17 cellular contexts compared by ENCODE assay signal in the genomic region with DNA sequence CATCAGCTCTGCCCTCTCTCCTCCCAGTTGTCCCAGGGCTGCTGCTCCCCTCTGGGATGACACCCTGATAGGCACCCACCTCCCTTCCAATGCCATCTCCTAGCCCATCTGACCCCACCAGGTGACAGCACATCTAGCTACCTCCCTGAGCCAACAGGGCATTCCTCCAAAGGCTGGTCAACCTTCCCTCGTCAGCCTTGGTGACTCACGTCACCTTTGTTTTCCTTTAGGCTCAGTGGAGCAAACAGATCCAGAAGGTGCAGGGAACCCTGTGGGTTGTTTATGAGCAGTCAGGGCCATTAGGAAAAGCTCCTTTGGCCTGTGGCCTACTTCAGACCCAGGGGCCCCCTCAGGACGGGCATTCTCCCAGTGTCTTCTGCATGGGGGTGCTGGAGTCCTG. TPM values are rescaled to one million over a fixed set of nuclear protein-coding genes. Genes with fewer than 3 reads are reported as not detected.
DNase-seq lines count a peak whose midpoint lies in the region; ATAC-seq and TF ChIP-seq lines count a peak whose summit lies in the region.
"Had no signal": no experiment of that assay in that cellular context is flagged by ENCODE, and none has a peak within 500 bp of the region (broad histone marks: within the 10 kb centered on the region; RNA-seq: fewer than 3 reads in every experiment).

No MANE protein-coding gene starts in this region.

- POLR2A ChIA-PET in HEK293 (lab: Yijun Ruan, JAX) = no interaction called here

- 60 to 95% (median 85%) methylated on average over 3 of the region's 3 CpGs for WGBS in spleen, 5 donors

- in situ Hi-C loops in KBM-7 (cut with MboI; ENCODE audit: low pct_unique_long_range_greater_than_20kb, low sequenced_read_pairs) = no loop called here

- no peak for ATAC-seq in GM18907 (IDR thresholded peaks at IDR 0.05; ENCODE audit: unreplicated experiment)
- ATAC-seq: activated CD4-positive, alpha-beta T cell treated with anti-CD3 and anti-CD28 coated beads for 36 hours; foreskin keratinocyte had no signal

- H3K9me3 ChIP-seq in HEK293 (ENCODE audit: control insufficient read depth, insufficient read depth, low read depth, low read length) (no peaks in the 10 kb centered on the region), adipocyte (ENCODE audit: control insufficient read depth, low read length) (no peaks in the 10 kb centered on the region), spleen (no peaks in the 10 kb centered on the region), left ventricle myocardium inferior (replicated peaks) (no peaks in the 10 kb centered on the region)

- H3K4me3 ChIP-seq in HEK293 (ENCODE audit: low read depth, low read length) = no peak overlapping the region
- peak overlapping the region; percentile 44 for H3K4me3 ChIP-seq in adipocyte (ENCODE audit: low read length)
- H3K4me3 ChIP-seq in spleen = no peak overlapping the region
- H3K4me3 ChIP-seq in left ventricle myocardium inferior = no peak overlapping the region

- TF ChIP-seq CTCF in HEK293 (tag by site-specific recombination; IDR thresholded peaks at IDR 0.05) (no peak), spleen (IDR thresholded peaks at IDR 0.05 in 8 of 11, conservative IDR thresholded peaks at IDR 0.05 in 3 of 11) (no peak), left ventricle myocardium inferior (IDR thresholded peaks at IDR 0.05; ENCODE audit: borderline replicate concordance) (no peak)

- H3K9ac ChIP-seq in adipocyte (ENCODE audit: low read length) = peak overlapping the region; percentile 73

- CTCF ChIA-PET in HEK293 (lab: Yijun Ruan, JAX) = interaction anchor here (1.1 to 9.4 kb wide), 4 partner anchors 41 to 139 kb away, joined by 3 to 143 read pairs (median 60); no protein-coding TSS in a partner anchor

- no peak for TF ChIP-seq POLR2A in spleen (IDR thresholded peaks at IDR 0.05)

- H3K27ac ChIP-seq in HEK293 (ENCODE audit: extremely low read depth, low read depth, low read length) = no peak overlapping the region
- peak overlapping the region; percentile 39 for H3K27ac ChIP-seq in layer of hippocampus (ENCODE audit: low read depth, low read length)
- H3K27ac ChIP-seq in spleen = peak overlapping the region in 3 of 8 donors; percentile 43 to 74 (median 48)
- no peak overlapping the region for H3K27ac ChIP-seq in left ventricle myocardium inferior (replicated peaks)
- H3K27ac ChIP-seq: foreskin keratinocyte had no signal

- H3K36me3 ChIP-seq in HEK293 (ENCODE audit: control insufficient read depth in 2 of 2, insufficient read depth in 1 of 2, low read length in 2 of 2) (peaks cover 0 to 6% of the 10 kb centered on the region in 2 experiments; a peak in 2 of 3 replicates), adipocyte (ENCODE audit: control insufficient read depth, insufficient read depth, low read length, severe bottlenecking) (peaks cover 3% of the 10 kb centered on the region), spleen (peaks cover 0 to 6% (median 0%) of the 10 kb centered on the region in 6 donors), left ventricle myocardium inferior (peaks cover 3% of the 10 kb centered on the region)

- H3K4me1 ChIP-seq in HEK293 (ENCODE audit: control insufficient read depth, insufficient read depth, low read length) (no peaks in the 10 kb centered on the region), adipocyte (ENCODE audit: control insufficient read depth, insufficient read depth, low read length) (peaks cover 37% of the 10 kb centered on the region), spleen (peaks cover 0 to 4% (median 0%) of the 10 kb centered on the region in 6 donors), left ventricle myocardium inferior (no peaks in the 10 kb centered on the region)
- H3K4me1 ChIP-seq: foreskin keratinocyte had no signal

- H3K27me3 ChIP-seq in adipocyte (replicated peaks; ENCODE audit: control insufficient read depth, insufficient read depth, low read length) (peaks cover 3% of the 10 kb centered on the region), layer of hippocampus (ENCODE audit: control insufficient read depth, insufficient read depth, low read length) (no peaks in the 10 kb centered on the region), spleen (replicated peaks in 1 of 7) (no peaks in the 10 kb centered on the region), left ventricle myocardium inferior (ENCODE audit: low read depth) (no peaks in the 10 kb centered on the region)
- H3K27me3 ChIP-seq: foreskin keratinocyte had no signal

- intact Hi-C loops in spleen (cut with DNase I; ENCODE audit: low total_unique reads) = no loop called here
- intact Hi-C loops in left ventricle myocardium inferior (cut with micrococcal nuclease) = no loop called here

- DNase-seq in adipocyte (ENCODE audit: low read depth) (no peak), spleen (peak; percentile 34), NCI-H748 (lab: John Stamatoyannopoulos, UW; ENCODE audit: unreplicated experiment) (no peak), left ventricle myocardium inferior (no peak), KBM-7 (no peak)
- DNase-seq: activated CD4-positive, alpha-beta T cell treated with anti-CD3 and anti-CD28 coated beads for 36 hours; activated naive CD4-positive, alpha-beta T cell treated with Interleukin-2 at 50 U/mL for 16 hours; central memory CD4-positive, alpha-beta T cell; foreskin keratinocyte; GF-D8; NCI-H1436 treated with DMSO at 0.1 percent for 48 hours; NCI-H226; SIG-M5; stimulated activated CD4-positive, alpha-beta T cell treated with anti-CD3 and anti-CD28 coated beads, Interleukin-15, amount 100 ng/mL, for 24 hours had no signal

TF ChIP-seq in HEK293, 187 proteins besides CTCF, POLR2A, EP300 and RAD21:
- TF ChIP-seq, protein P1, sequence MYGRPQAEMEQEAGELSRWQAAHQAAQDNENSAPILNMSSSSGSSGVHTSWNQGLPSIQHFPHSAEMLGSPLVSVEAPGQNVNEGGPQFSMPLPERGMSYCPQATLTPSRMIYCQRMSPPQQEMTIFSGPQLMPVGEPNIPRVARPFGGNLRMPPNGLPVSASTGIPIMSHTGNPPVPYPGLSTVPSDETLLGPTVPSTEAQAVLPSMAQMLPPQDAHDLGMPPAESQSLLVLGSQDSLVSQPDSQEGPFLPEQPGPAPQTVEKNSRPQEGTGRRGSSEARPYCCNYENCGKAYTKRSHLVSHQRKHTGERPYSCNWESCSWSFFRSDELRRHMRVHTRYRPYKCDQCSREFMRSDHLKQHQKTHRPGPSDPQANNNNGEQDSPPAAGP (tag by site-specific recombination; IDR thresholded peaks at IDR 0.05) = no peak
- TF ChIP-seq ZNF140 (tag by site-specific recombination; IDR thresholded peaks at IDR 0.05) (no peak), ZIC2 (tag by site-specific recombination; IDR thresholded peaks at IDR 0.05) (peak; percentile 70), ZNF785 (tag by site-specific recombination; IDR thresholded peaks at IDR 0.05) (no peak), ZSCAN16 (tag by site-specific recombination; IDR thresholded peaks at IDR 0.05) (no peak), ZNF138 (tag by site-specific recombination; IDR thresholded peaks at IDR 0.05; ENCODE audit: borderline replicate concordance) (no peak)
- TF ChIP-seq, protein P2, sequence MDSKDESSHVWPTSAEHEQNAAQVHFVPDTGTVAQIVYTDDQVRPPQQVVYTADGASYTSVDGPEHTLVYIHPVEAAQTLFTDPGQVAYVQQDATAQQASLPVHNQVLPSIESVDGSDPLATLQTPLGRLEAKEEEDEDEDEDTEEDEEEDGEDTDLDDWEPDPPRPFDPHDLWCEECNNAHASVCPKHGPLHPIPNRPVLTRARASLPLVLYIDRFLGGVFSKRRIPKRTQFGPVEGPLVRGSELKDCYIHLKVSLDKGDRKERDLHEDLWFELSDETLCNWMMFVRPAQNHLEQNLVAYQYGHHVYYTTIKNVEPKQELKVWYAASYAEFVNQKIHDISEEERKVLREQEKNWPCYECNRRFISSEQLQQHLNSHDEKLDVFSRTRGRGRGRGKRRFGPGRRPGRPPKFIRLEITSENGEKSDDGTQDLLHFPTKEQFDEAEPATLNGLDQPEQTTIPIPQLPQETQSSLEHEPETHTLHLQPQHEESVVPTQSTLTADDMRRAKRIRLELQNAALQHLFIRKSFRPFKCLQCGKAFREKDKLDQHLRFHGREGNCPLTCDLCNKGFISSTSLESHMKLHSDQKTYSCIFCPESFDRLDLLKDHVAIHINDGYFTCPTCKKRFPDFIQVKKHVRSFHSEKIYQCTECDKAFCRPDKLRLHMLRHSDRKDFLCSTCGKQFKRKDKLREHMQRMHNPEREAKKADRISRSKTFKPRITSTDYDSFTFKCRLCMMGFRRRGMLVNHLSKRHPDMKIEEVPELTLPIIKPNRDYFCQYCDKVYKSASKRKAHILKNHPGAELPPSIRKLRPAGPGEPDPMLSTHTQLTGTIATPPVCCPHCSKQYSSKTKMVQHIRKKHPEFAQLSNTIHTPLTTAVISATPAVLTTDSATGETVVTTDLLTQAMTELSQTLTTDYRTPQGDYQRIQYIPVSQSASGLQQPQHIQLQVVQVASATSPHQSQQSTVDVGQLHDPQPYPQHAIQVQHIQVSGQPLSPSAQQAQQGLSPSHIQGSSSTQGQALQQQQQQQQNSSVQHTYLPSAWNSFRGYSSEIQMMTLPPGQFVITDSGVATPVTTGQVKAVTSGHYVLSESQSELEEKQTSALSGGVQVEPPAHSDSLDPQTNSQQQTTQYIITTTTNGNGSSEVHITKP (tag by site-specific recombination; IDR thresholded peaks at IDR 0.05) = no peak

RNA-seq across cellular contexts. Expression of a gene that starts 32.4 kb away (rescaled TPM):
- 10 to 100 TPM; 16.3 to 43.1 (median 23.4) TPM for total RNA-seq in spleen
- 10 to 100 TPM; 21.9 to 30.0 (median 24.8) TPM for polyA plus RNA-seq in spleen
- 12.8 TPM for total RNA-seq in left ventricle myocardium inferior

RNA-seq across cellular contexts. Expression of a gene that starts 34.6 kb away (rescaled TPM):
- total RNA-seq in spleen (1 to 10 TPM; 1.7 to 7.1 (median 5.0) TPM), left ventricle myocardium inferior (3.7 TPM)
- polyA plus RNA-seq in spleen = 1 to 10 TPM in 2 of 3 donors, under 1 TPM in 1; 0.56 to 5.1 (median 1.1) TPM

RNA-seq across cellular contexts. Expression of a gene that starts 52.1 kb away (rescaled TPM):
- total RNA-seq in spleen (1 to 10 TPM in 6 of 7 donors, under 1 TPM in 1; 0.80 to 4.7 (median 1.8) TPM), left ventricle myocardium inferior (1.2 TPM)
- 1 to 10 TPM in 1 of 3 donors, under 1 TPM in 2; 0.64 to 1.0 (median 0.82) TPM for polyA plus RNA-seq in spleen
